8 cellular contexts compared by ENCODE assay signal in the genomic region with DNA sequence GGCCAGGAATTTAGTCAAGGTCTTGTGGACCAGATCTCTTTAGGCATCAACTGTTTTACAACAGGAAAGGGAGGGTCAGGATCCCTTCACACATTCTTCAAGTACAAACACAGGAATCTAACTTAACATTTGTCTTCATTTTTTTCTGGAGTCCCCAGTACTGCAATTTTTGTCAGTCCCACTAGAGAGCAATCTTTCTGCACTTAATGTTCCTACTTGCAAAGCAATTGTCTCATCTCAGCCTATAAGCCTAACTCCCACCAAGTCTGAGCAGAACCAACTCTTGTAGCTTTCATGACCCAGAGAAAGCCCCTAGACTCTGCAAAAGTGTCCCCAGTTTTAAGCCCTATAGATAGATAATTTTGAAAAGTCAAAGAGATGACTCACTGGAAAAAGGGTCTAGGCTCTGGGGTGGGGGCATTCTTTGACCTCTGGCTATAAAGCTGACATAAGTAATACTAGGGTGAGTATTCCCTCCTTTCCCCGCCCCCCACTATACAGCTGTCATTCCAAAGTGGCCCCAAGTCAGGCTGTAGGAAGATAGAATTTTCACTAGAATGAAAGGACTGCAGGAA. TPM values are rescaled to one million over a fixed set of nuclear protein-coding genes. Genes with fewer than 3 reads are reported as not detected.
DNase-seq lines count a peak whose midpoint lies in the region; ATAC-seq and TF ChIP-seq lines count a peak whose summit lies in the region.

No MANE protein-coding gene starts in this region.

- peak; percentile 89 for TF ChIP-seq CTCF in 22Rv1 (IDR thresholded peaks at IDR 0.05)
- TF ChIP-seq CTCF in parathyroid adenoma (IDR thresholded peaks at IDR 0.05) = peak; percentile 48
- TF ChIP-seq CTCF in lower leg skin (IDR thresholded peaks at IDR 0.05) = no peak

- H3K27ac ChIP-seq in 22Rv1 (peak overlapping the region; percentile 25; the same call in 1 of the 2 replicates), parathyroid adenoma (no peak overlapping the region)

- 44 to 50% methylated on average over 1 of the region's 1 CpG for WGBS in lower leg skin, 2 donors

- H3K9me3 Mint-ChIP-seq in T-cell = no peaks in the 10 kb centered on the region

- peaks cover 12% of the 10 kb centered on the region for H3K36me3 Mint-ChIP-seq in T-cell

- H3K27ac Mint-ChIP-seq in T-cell = peak overlapping the region; percentile 95 to 96

- H3K4me2 ChIP-seq in parathyroid adenoma (ENCODE audit: low read length) = no peak overlapping the region

- H3K4me1 Mint-ChIP-seq in T-cell = peaks cover 60 to 86% (median 74%) of the 10 kb centered on the region in 3 donors

- no peak for TF ChIP-seq POLR2A in lower leg skin (IDR thresholded peaks at IDR 0.05)

- H3K27me3 Mint-ChIP-seq in T-cell = no peaks in the 10 kb centered on the region

- peak; percentile 21 to 48 (median 28) for ATAC-seq in T-cell (replicated peaks in 1 of 4)
- no peak for ATAC-seq in HG02840 (IDR thresholded peaks at IDR 0.05; ENCODE audit: low FRiP score, unreplicated experiment)

- H3K4me1 ChIP-seq in parathyroid adenoma = peaks cover 4% of the 10 kb centered on the region

- no peak overlapping the region for H3K9ac ChIP-seq in parathyroid adenoma

- H3K4me3 Mint-ChIP-seq in T-cell = peak overlapping the region; percentile 55 to 88 (median 62)

- CTCF ChIA-PET in T-cell (lab: Charles Lee) = interaction anchor here (0.5 to 5.7 kb wide), 10 partner anchors 10 to 108 kb away, joined by 3 to 42 read pairs (median 5); partner anchors contain the start of gene STAT6 (in 1 of the 2)

- no peaks in the 10 kb centered on the region for H3K27me3 ChIP-seq in parathyroid adenoma (ENCODE audit: control insufficient read depth, insufficient read depth, low read length)

- H3K36me3 ChIP-seq in parathyroid adenoma (ENCODE audit: control insufficient read depth, insufficient read depth, low read length) = no peaks in the 10 kb centered on the region

- peak; percentile 41 for DNase-seq in ELF-1 (ENCODE audit: low read depth, low spot score)
- peak; percentile 49 for DNase-seq in NCI-H146 (lab: John Stamatoyannopoulos, UW)
- DNase-seq in T-cell = peak in 6 of 34 experiments; percentile 11 to 34 (median 23)
- DNase-seq in fibroblast of gingiva (ENCODE audit: low read depth) = peak; percentile 69
- DNase-seq in lower leg skin (ENCODE audit: low spot score in 2 of 2) = no peak

- peak overlapping the region; percentile 29 for H2AFZ ChIP-seq in parathyroid adenoma

- H3K9me3 ChIP-seq in parathyroid adenoma (ENCODE audit: control insufficient read depth, low read length) = no peaks in the 10 kb centered on the region

- intact Hi-C loops in lower leg skin (cut with DNase I; ENCODE audit: low total_unique reads) = loop anchor here (5.0 to 10.0 kb wide), 2 partner anchors 59 to 177 kb away; no protein-coding TSS in a partner anchor

- POLR2A ChIA-PET in T-cell (lab: Charles Lee) = no interaction called here

- H3K4me3 ChIP-seq in parathyroid adenoma (ENCODE audit: low read depth, low read length) = no peak overlapping the region
- H3K4me3 ChIP-seq in lower leg skin (ENCODE audit: low read depth, poor library complexity, severe bottlenecking) = no peak overlapping the region

- H3K79me2 ChIP-seq in parathyroid adenoma = peaks cover 11% of the 10 kb centered on the region

RNA-seq across cellular contexts. Expression of gene ZBTB39, which starts 1.9 kb away (rescaled TPM):
- total RNA-seq in T-cell = 10 to 100 TPM in 3 of 5 donors, 1 to 10 TPM in 2; 7.9 to 11.2 (median 11.0) TPM
- total RNA-seq in lower leg skin = 1 to 10 TPM; 5.2 to 6.1 (median 6.1) TPM

RNA-seq across cellular contexts. Expression of gene TAC3, which starts 8.1 kb away (rescaled TPM):
- total RNA-seq in T-cell = under 1 TPM in 2 of 5 donors, not detected in 3; 0.55 to 0.63 TPM
- under 1 TPM in 1 of 4 donors, not detected in 3; 0.46 TPM for total RNA-seq in lower leg skin

RNA-seq across cellular contexts. Expression of gene MYO1A, which starts 41.7 kb away (rescaled TPM):
- total RNA-seq in T-cell = 1 to 10 TPM in 4 of 5 donors, under 1 TPM in 1; 0.54 to 2.2 (median 1.4) TPM
- 1 to 10 TPM in 1 of 4 donors, under 1 TPM in 2, not detected in 1; 0.30 to 2.0 (median 0.39) TPM for total RNA-seq in lower leg skin

RNA-seq across cellular contexts. Expression of gene RDH16, which starts 50.8 kb away (rescaled TPM):
- total RNA-seq in T-cell = 1 to 10 TPM in 3 of 5 donors, under 1 TPM in 2; 0.98 to 1.6 (median 1.1) TPM
- total RNA-seq in lower leg skin = 1 to 10 TPM in 2 of 4 donors, under 1 TPM in 2; 0.84 to 4.7 (median 1.0) TPM

Comparison
In these comparisons a context has a peak if more than half of its experiments do, and no peak if none do; other contexts are left out.
1. CTCF ChIP-seq: peak in 22Rv1 (single experiment) and parathyroid adenoma (single experiment); none in lower leg skin (0 of 3).
2. DNase-seq: peak in ELF-1 (single experiment), NCI-H146 (single experiment) and fibroblast of gingiva (single experiment); none in lower leg skin (0 of 2).